Comparison of ENCODE assay signal across 26 cellular contexts in the genomic region with DNA sequence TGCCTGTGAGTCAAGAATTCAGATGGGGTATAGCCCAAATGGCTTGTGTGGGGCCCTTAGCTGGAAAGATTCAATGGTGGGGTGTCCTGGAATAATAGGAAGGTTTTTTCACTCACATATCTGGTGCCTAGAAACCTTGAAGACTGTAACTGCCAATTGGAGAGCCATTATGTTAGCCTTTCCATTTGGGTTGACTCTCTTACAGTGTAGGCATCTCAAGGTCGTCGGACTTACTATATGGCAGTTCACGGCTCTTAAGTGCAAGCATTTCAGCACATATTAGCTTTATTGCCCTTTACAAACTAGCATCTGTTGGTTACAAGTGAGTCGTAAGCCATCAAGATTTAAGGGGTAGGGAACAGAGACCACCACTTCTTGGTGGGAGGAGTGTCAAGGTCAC.
"Had no signal": no experiment of that assay in that cellular context is flagged by ENCODE, and none has a peak within 500 bp of the region (broad histone marks: within the 10 kb centered on the region; RNA-seq: fewer than 3 reads in every experiment).

No MANE protein-coding gene starts in this region.

- DNase-seq: activated CD4-positive, alpha-beta T cell treated with anti-CD3 and anti-CD28 coated beads for 36 hours; activated CD4-positive, alpha-beta T cell treated with anti-CD3 and anti-CD28 coated beads, Interleukin-2, amount 10 ng/mL, durations not matched to agents 7 days and 5 days; activated CD4-positive, alpha-beta T cell treated with anti-CD3 and anti-CD28 coated beads, Interleukin-2, amount 50 U/mL, for 48 hours; activated gamma-delta T cell treated with Interleukin-2 at 50 U/mL for 16 hours; activated naive CD4-positive, alpha-beta T cell treated with anti-CD3 and anti-CD28 coated beads for 36 hours; activated T-cell treated with anti-CD3 and anti-CD28 coated beads, Interleukin-2, amount 50 U/mL, for 24 hours; amniotic stem cell; aorta; brain microvascular endothelial cell; central memory CD4-positive, alpha-beta T cell; NCI-H1105; NCI-H1417 treated with DMSO at 0.1 percent for 48 hours; NCI-H187 treated with DMSO at 0.1 percent for 48 hours; NCI-H2081 treated with DMSO at 0.1 percent for 48 hours; NCI-H226; NCI-H446 treated with DMSO at 0.1 percent for 48 hours; NCI-H524; NCI-H69; SHP77; SJCRH30; T1000 had no signal

- ATAC-seq: activated CD4-positive, alpha-beta T cell treated with anti-CD3 and anti-CD28 coated beads for 36 hours; activated CD4-positive, CD25-positive, alpha-beta regulatory T cell treated with anti-CD3 and anti-CD28 coated beads, Interleukin-2, amount 50 U/mL, for 24 hours; activated naive CD4-positive, alpha-beta T cell treated with anti-CD3 and anti-CD28 coated beads, Interleukin-2, amount 50 U/mL, for 72 hours; Panc1 had no signal

- H3K36me3 ChIP-seq: SJCRH30 had no signal

- H3K27ac ChIP-seq: brain microvascular endothelial cell, SJCRH30, SK-N-MC had no signal

- H3K27ac Mint-ChIP-seq: activated CD4-positive, alpha-beta T cell treated with anti-CD3 and anti-CD28 coated beads for 36 hours; activated CD4-positive, alpha-beta T cell treated with anti-CD3 and anti-CD28 coated beads, Interleukin-2, amount 10 ng/mL, durations not matched to agents 7 days and 5 days; activated naive CD4-positive, alpha-beta T cell treated with anti-CD3 and anti-CD28 coated beads for 36 hours; activated naive CD4-positive, alpha-beta T cell treated with anti-CD3 and anti-CD28 coated beads, Interleukin-2, amount 50 U/mL, for 72 hours; activated T-cell treated with anti-CD3 and anti-CD28 coated beads, Interleukin-2, amount 50 U/mL, for 24 hours; activated T-helper 1 cell treated with anti-CD3 and anti-CD28 coated beads, Interleukin-12 subunit alpha, Interleukin-12 subunit beta, Interleukin-2, Interleukin-4 antibody, amounts not matched to agents 30 ng/mL and 10 ng/mL and 1 ng/mL, durations not matched to agents 14 hours and 24 hours and 36 hours had no signal

- H3K4me1 ChIP-seq: SJCRH30 had no signal

- H3K4me3 Mint-ChIP-seq: activated CD4-positive, alpha-beta T cell treated with anti-CD3 and anti-CD28 coated beads for 36 hours; activated CD4-positive, alpha-beta T cell treated with anti-CD3 and anti-CD28 coated beads, Interleukin-2, amount 10 ng/mL, durations not matched to agents 7 days and 5 days; activated naive CD4-positive, alpha-beta T cell treated with anti-CD3 and anti-CD28 coated beads for 36 hours; activated T-cell treated with anti-CD3 and anti-CD28 coated beads, Interleukin-2, amount 50 U/mL, for 24 hours; activated T-helper 1 cell treated with anti-CD3 and anti-CD28 coated beads, Interleukin-12 subunit alpha, Interleukin-12 subunit beta, Interleukin-2, Interleukin-4 antibody, amounts not matched to agents 30 ng/mL and 10 ng/mL and 1 ng/mL, durations not matched to agents 14 hours and 24 hours and 36 hours had no signal

- H3K27me3 Mint-ChIP-seq: activated CD4-positive, alpha-beta T cell treated with anti-CD3 and anti-CD28 coated beads for 36 hours; activated CD4-positive, alpha-beta T cell treated with anti-CD3 and anti-CD28 coated beads, Interleukin-2, amount 10 ng/mL, durations not matched to agents 7 days and 5 days; activated T-cell treated with anti-CD3 and anti-CD28 coated beads, Interleukin-2, amount 50 U/mL, for 24 hours had no signal

- H3K27me3 ChIP-seq: brain microvascular endothelial cell, SJCRH30 had no signal

- H3K4me3 ChIP-seq: SJCRH30, SK-N-MC had no signal

- H3K9me3 ChIP-seq: SJCRH30 had no signal
